7 cellular contexts compared by ENCODE assay signal in genomic region chr1:205228052-205228451, GRCh38.
DNase-seq lines count a peak whose midpoint lies in the region; ATAC-seq and TF ChIP-seq lines count a peak whose summit lies in the region.

No MANE protein-coding gene starts in this region.

- DNase-seq in NB4 (ENCODE audit: low read depth) (peak; percentile 21), NCI-H446 treated with DMSO at 0.1 percent for 48 hours (lab: John Stamatoyannopoulos, UW) (no peak), T-helper 9 cell (no peak), UCSD-AML1 (lab: John Stamatoyannopoulos, UW; ENCODE audit: unreplicated experiment) (no peak)
- no peak for DNase-seq in effector memory CD4-positive, alpha-beta T cell

- peaks cover 22% of the 10 kb centered on the region for H3K4me1 ChIP-seq in effector memory CD4-positive, alpha-beta T cell (ENCODE audit: control insufficient read depth, insufficient read depth, low read length, poor library complexity, severe bottlenecking)
- peaks cover 21% of the 10 kb centered on the region for H3K4me1 ChIP-seq in neuron (ENCODE audit: insufficient read depth, low read length)

- ATAC-seq in GM19438 (IDR thresholded peaks at IDR 0.05; ENCODE audit: low read depth, unreplicated experiment) = peak; percentile 25

- peak overlapping the region; percentile 80 for H2AFZ ChIP-seq in neuron (ENCODE audit: low read depth, low read length)

- TF ChIP-seq POLR2A in NB4 (IDR thresholded peaks at IDR 0.05; ENCODE audit: extremely low read depth, insufficient read length) = no peak

- H3K4me3 ChIP-seq in NB4 (ENCODE audit: low read depth, low read length) (peak overlapping the region; percentile 43), neuron (ENCODE audit: low read length) (peak overlapping the region; percentile 75)
- peak overlapping the region; percentile 63 for H3K4me3 ChIP-seq in effector memory CD4-positive, alpha-beta T cell (ENCODE audit: insufficient read depth, low read depth, low read length, poor library complexity, severe bottlenecking)

- no peaks in the 10 kb centered on the region for H3K27me3 ChIP-seq in effector memory CD4-positive, alpha-beta T cell (replicated peaks; ENCODE audit: control insufficient read depth, insufficient read depth, low read length, poor library complexity, severe bottlenecking)
- H3K27me3 ChIP-seq in neuron (ENCODE audit: insufficient read depth, low read length) = peaks cover 14% of the 10 kb centered on the region

- TF ChIP-seq CTCF in NB4 (IDR thresholded peaks at IDR 0.05; ENCODE audit: low read depth, low read length) = no peak

- no peak overlapping the region for H3K27ac ChIP-seq in effector memory CD4-positive, alpha-beta T cell (ENCODE audit: insufficient read depth, low read length, poor library complexity, severe bottlenecking)

- H3K36me3 ChIP-seq in effector memory CD4-positive, alpha-beta T cell (ENCODE audit: control insufficient read depth, insufficient read depth, low read length) = no peaks in the 10 kb centered on the region
- no peaks in the 10 kb centered on the region for H3K36me3 ChIP-seq in neuron (ENCODE audit: insufficient read depth, low read length)

- no peaks in the 10 kb centered on the region for H3K9me3 ChIP-seq in effector memory CD4-positive, alpha-beta T cell (ENCODE audit: control insufficient read depth, low read length)
- no peaks in the 10 kb centered on the region for H3K9me3 ChIP-seq in neuron (ENCODE audit: low read length)
